In the genomic region with DNA sequence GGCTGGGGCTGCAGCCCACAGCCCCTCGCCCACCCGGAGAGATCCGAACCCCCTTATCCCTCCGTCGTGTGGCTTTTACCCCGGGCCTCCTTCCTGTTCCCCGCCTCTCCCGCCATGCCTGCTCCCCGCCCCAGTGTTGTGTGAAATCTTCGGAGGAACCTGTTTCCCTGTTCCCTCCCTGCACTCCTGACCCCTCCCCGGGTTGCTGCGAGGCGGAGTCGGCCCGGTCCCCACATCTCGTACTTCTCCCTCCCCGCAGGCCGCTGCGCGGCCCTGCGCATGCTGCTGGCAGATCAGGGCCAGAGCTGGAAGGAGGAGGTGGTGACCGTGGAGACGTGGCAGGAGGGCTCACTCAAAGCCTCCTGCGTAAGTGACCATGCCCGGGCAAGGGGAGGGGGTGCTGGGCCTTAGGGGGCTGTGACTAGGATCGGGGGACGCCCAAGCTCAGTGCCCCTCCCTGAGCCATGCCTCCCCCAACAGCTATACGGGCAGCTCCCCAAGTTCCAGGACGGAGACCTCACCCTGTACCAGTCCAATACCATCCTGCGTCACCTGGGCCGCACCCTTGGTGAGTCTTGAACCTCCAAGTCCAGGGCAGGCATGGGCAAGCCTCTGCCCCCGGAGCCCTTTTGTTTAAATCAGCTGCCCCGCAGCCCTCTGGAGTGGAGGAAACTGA, we compare ENCODE assay signal across 1 cellular context.
A peak's percentile ranks its signal among the peaks of the same experiment; 100 is the strongest.
TF ChIP-seq lines count a peak whose summit lies in the region.

No MANE protein-coding gene starts in this region.

TF ChIP-seq in K562, 482 proteins besides CTCF, POLR2A, EP300 and RAD21 (continued from another document):
- TF ChIP-seq, protein P1, sequence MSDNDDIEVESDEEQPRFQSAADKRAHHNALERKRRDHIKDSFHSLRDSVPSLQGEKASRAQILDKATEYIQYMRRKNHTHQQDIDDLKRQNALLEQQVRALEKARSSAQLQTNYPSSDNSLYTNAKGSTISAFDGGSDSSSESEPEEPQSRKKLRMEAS (CRISPR knock-in tag; IDR thresholded peaks at IDR 0.05) = peak; percentile 63
- no peak for TF ChIP-seq HEY1 (CRISPR knock-in tag; IDR thresholded peaks at IDR 0.05; ENCODE audit: borderline replicate concordance)
- TF ChIP-seq, protein P2, sequence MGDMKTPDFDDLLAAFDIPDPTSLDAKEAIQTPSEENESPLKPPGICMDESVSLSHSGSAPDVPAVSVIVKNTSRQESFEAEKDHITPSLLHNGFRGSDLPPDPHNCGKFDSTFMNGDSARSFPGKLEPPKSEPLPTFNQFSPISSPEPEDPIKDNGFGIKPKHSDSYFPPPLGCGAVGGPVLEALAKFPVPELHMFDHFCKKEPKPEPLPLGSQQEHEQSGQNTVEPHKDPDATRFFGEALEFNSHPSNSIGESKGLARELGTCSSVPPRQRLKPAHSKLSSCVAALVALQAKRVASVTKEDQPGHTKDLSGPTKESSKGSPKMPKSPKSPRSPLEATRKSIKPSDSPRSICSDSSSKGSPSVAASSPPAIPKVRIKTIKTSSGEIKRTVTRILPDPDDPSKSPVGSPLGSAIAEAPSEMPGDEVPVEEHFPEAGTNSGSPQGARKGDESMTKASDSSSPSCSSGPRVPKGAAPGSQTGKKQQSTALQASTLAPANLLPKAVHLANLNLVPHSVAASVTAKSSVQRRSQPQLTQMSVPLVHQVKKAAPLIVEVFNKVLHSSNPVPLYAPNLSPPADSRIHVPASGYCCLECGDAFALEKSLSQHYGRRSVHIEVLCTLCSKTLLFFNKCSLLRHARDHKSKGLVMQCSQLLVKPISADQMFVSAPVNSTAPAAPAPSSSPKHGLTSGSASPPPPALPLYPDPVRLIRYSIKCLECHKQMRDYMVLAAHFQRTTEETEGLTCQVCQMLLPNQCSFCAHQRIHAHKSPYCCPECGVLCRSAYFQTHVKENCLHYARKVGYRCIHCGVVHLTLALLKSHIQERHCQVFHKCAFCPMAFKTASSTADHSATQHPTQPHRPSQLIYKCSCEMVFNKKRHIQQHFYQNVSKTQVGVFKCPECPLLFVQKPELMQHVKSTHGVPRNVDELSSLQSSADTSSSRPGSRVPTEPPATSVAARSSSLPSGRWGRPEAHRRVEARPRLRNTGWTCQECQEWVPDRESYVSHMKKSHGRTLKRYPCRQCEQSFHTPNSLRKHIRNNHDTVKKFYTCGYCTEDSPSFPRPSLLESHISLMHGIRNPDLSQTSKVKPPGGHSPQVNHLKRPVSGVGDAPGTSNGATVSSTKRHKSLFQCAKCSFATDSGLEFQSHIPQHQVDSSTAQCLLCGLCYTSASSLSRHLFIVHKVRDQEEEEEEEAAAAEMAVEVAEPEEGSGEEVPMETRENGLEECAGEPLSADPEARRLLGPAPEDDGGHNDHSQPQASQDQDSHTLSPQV (IDR thresholded peaks at IDR 0.05) = no peak
- no peak for TF ChIP-seq POLR2H (tag; IDR thresholded peaks at IDR 0.05; ENCODE audit: low read depth)
- TF ChIP-seq, protein P3, sequence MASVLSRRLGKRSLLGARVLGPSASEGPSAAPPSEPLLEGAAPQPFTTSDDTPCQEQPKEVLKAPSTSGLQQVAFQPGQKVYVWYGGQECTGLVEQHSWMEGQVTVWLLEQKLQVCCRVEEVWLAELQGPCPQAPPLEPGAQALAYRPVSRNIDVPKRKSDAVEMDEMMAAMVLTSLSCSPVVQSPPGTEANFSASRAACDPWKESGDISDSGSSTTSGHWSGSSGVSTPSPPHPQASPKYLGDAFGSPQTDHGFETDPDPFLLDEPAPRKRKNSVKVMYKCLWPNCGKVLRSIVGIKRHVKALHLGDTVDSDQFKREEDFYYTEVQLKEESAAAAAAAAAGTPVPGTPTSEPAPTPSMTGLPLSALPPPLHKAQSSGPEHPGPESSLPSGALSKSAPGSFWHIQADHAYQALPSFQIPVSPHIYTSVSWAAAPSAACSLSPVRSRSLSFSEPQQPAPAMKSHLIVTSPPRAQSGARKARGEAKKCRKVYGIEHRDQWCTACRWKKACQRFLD (CRISPR knock-in tag; IDR thresholded peaks at IDR 0.05) = no peak; the same call in 1 of the 2 replicates
- no peak for TF ChIP-seq SLC30A9 (CRISPR knock-in tag; IDR thresholded peaks at IDR 0.05)
- TF ChIP-seq NR1H2 (CRISPR knock-in tag; IDR thresholded peaks at IDR 0.05) = no peak
- peak; percentile 13; the same call in 1 of the 2 replicates for TF ChIP-seq RB1 (IDR thresholded peaks at IDR 0.05; ENCODE audit: low read depth)
- TF ChIP-seq, protein P4, sequence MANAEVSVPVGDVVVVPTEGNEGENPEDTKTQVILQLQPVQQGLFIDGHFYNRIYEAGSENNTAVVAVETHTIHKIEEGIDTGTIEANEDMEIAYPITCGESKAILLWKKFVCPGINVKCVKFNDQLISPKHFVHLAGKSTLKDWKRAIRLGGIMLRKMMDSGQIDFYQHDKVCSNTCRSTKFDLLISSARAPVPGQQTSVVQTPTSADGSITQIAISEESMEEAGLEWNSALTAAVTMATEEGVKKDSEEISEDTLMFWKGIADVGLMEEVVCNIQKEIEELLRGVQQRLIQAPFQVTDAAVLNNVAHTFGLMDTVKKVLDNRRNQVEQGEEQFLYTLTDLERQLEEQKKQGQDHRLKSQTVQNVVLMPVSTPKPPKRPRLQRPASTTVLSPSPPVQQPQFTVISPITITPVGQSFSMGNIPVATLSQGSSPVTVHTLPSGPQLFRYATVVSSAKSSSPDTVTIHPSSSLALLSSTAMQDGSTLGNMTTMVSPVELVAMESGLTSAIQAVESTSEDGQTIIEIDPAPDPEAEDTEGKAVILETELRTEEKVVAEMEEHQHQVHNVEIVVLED (CRISPR knock-in tag; IDR thresholded peaks at IDR 0.05) = no peak
- TF ChIP-seq NRF1 (conservative IDR thresholded peaks at IDR 0.05 in 1 of 2, IDR thresholded peaks at IDR 0.05 in 1 of 2) = peak; percentile 87 to 89
- no peak for TF ChIP-seq PCBP2 (IDR thresholded peaks at IDR 0.05; ENCODE audit: low read depth, low read length, poor library complexity, severe bottlenecking)
- TF ChIP-seq, protein P5, sequence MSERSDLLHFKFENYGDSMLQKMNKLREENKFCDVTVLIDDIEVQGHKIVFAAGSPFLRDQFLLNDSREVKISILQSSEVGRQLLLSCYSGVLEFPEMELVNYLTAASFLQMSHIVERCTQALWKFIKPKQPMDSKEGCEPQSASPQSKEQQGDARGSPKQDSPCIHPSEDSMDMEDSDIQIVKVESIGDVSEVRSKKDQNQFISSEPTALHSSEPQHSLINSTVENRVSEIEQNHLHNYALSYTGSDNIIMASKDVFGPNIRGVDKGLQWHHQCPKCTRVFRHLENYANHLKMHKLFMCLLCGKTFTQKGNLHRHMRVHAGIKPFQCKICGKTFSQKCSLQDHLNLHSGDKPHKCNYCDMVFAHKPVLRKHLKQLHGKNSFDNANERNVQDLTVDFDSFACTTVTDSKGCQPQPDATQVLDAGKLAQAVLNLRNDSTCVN (CRISPR knock-in tag; IDR thresholded peaks at IDR 0.05) = no peak
- TF ChIP-seq E2F3 (CRISPR knock-in tag; IDR thresholded peaks at IDR 0.05) = peak; percentile 42; the same call in 1 of the 2 replicates
- peak; percentile 21 for TF ChIP-seq TAF1 (IDR thresholded peaks at IDR 0.05; ENCODE audit: control insufficient read depth, extremely low read depth, insufficient read depth, low read length, severe bottlenecking)
- TF ChIP-seq, protein P6, sequence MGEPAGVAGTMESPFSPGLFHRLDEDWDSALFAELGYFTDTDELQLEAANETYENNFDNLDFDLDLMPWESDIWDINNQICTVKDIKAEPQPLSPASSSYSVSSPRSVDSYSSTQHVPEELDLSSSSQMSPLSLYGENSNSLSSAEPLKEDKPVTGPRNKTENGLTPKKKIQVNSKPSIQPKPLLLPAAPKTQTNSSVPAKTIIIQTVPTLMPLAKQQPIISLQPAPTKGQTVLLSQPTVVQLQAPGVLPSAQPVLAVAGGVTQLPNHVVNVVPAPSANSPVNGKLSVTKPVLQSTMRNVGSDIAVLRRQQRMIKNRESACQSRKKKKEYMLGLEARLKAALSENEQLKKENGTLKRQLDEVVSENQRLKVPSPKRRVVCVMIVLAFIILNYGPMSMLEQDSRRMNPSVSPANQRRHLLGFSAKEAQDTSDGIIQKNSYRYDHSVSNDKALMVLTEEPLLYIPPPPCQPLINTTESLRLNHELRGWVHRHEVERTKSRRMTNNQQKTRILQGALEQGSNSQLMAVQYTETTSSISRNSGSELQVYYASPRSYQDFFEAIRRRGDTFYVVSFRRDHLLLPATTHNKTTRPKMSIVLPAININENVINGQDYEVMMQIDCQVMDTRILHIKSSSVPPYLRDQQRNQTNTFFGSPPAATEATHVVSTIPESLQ (CRISPR knock-in tag; IDR thresholded peaks at IDR 0.05) = peak; percentile 29; the same call in 1 of the 2 replicates
- 0 out of 2 replicates have a peak, but pooled peaks have one; percentile 35 for TF ChIP-seq ZBTB1 (CRISPR knock-in tag; IDR thresholded peaks at IDR 0.05; ENCODE audit: borderline replicate concordance, low read depth)
- 0 out of 2 replicates have a peak, but pooled peaks have one; percentile 10 for TF ChIP-seq TOE1 (IDR thresholded peaks at IDR 0.05; ENCODE audit: borderline replicate concordance)
- no peak for TF ChIP-seq TOE1 (CRISPR knock-in tag; IDR thresholded peaks at IDR 0.05; ENCODE audit: borderline replicate concordance, low read depth)
- TF ChIP-seq SAP30 (IDR thresholded peaks at IDR 0.05; ENCODE audit: borderline replicate concordance, insufficient read depth, low read depth, low read length, poor library complexity, severe bottlenecking) = no peak
- TF ChIP-seq, protein P7, sequence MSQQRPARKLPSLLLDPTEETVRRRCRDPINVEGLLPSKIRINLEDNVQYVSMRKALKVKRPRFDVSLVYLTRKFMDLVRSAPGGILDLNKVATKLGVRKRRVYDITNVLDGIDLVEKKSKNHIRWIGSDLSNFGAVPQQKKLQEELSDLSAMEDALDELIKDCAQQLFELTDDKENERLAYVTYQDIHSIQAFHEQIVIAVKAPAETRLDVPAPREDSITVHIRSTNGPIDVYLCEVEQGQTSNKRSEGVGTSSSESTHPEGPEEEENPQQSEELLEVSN (IDR thresholded peaks at IDR 0.05; ENCODE audit: borderline replicate concordance in 1 of 2, extremely low read depth in 1 of 2, insufficient read depth in 1 of 2, insufficient read length in 1 of 2, low read depth in 1 of 2, low read length in 1 of 2, poor library complexity in 1 of 2, severe bottlenecking in 1 of 2) = peak; percentile 61 to 67
- TF ChIP-seq MTA1 (IDR thresholded peaks at IDR 0.05; ENCODE audit: borderline replicate concordance) = 0 out of 2 replicates have a peak, but pooled peaks have one; percentile 23
- TF ChIP-seq KDM5B (IDR thresholded peaks at IDR 0.05; ENCODE audit: insufficient replicate concordance, low read depth, low read length) = peak; percentile 33
- TF ChIP-seq LARP7 (IDR thresholded peaks at IDR 0.05) = no peak
- TF ChIP-seq GATAD2A (IDR thresholded peaks at IDR 0.05) = 0 out of 2 replicates have a peak, but pooled peaks have one; percentile 12
- no peak for TF ChIP-seq ZFX (CRISPR knock-in tag; IDR thresholded peaks at IDR 0.05)
- TF ChIP-seq NEUROD1 (IDR thresholded peaks at IDR 0.05; ENCODE audit: borderline replicate concordance, low read depth, low read length, partially characterized antibody) = no peak
